ENCODE assay signal across 10 cellular contexts in genomic region chr15:100170280-100170654, GRCh38.
DNase-seq lines count a peak whose midpoint lies in the region; ATAC-seq and TF ChIP-seq lines count a peak whose summit lies in the region.
"Had no signal": no experiment of that assay in that cellular context is flagged by ENCODE, and none has a peak within 500 bp of the region (broad histone marks: within the 10 kb centered on the region; RNA-seq: fewer than 3 reads in every experiment).

No MANE protein-coding gene starts in this region.

- TF ChIP-seq CTCF in esophagus muscularis mucosa (IDR thresholded peaks at IDR 0.05), result no peak

- no peak overlapping the region for H3K4me3 ChIP-seq in esophagus muscularis mucosa

- peaks cover 24 to 73% (median 66%) of the 10 kb centered on the region in 4 donors for H3K4me1 ChIP-seq in esophagus muscularis mucosa

- DNase-seq in esophagus muscularis mucosa (ENCODE audit: extremely low spot score), result no peak
- no peak for DNase-seq in NCI-H345 treated with DMSO at 0.1 percent for 48 hours (lab: John Stamatoyannopoulos, UW; ENCODE audit: unreplicated experiment)
- no peak for DNase-seq in NCI-H187 treated with DMSO at 0.1 percent for 48 hours (lab: John Stamatoyannopoulos, UW)
- no peak for DNase-seq in HK-2 (ENCODE audit: unreplicated experiment)
- DNase-seq in Right ventricle myocardium superior, result no peak
- DNase-seq: DMS53 had no signal

- TF ChIP-seq EP300 in esophagus muscularis mucosa (IDR thresholded peaks at IDR 0.05), result no peak

- ATAC-seq in GM18520 (IDR thresholded peaks at IDR 0.05; ENCODE audit: unreplicated experiment) (peak; percentile 93), GM21447 (IDR thresholded peaks at IDR 0.05; ENCODE audit: unreplicated experiment) (peak; percentile 90), HG03196 (IDR thresholded peaks at IDR 0.05; ENCODE audit: unreplicated experiment) (peak; percentile 60), Right ventricle myocardium superior (ENCODE audit: poor library complexity) (no peak)
- ATAC-seq: WTC11 had no signal

- WGBS in esophagus muscularis mucosa, result 73% methylated on average over 6 of the region's 6 CpGs

- no peaks in the 10 kb centered on the region for H3K27me3 ChIP-seq in esophagus muscularis mucosa

- intact Hi-C loops in esophagus muscularis mucosa (cut with DNase I), result no loop called here
- intact Hi-C loops in Right ventricle myocardium superior (cut with DNase I), result no loop called here

- TF ChIP-seq POLR2A in esophagus muscularis mucosa (IDR thresholded peaks at IDR 0.05; ENCODE audit: low read depth), result no peak

- peak overlapping the region; percentile 15 to 62 (median 30) for H3K27ac ChIP-seq in esophagus muscularis mucosa (replicated peaks in 1 of 4)

- no peaks in the 10 kb centered on the region for H3K36me3 ChIP-seq in esophagus muscularis mucosa

- peaks cover 0 to 26% (median 16%) of the 10 kb centered on the region in 4 donors for H3K9me3 ChIP-seq in esophagus muscularis mucosa
